11 cellular contexts compared by ENCODE assay signal in genomic region chr14:68401855-68402254, GRCh38.
DNase-seq lines count a peak whose midpoint lies in the region; ATAC-seq lines count a peak whose summit lies in the region.
"Had no signal": no experiment of that assay in that cellular context is flagged by ENCODE, and none has a peak within 500 bp of the region (broad histone marks: within the 10 kb centered on the region; RNA-seq: fewer than 3 reads in every experiment).

No MANE protein-coding gene starts in this region.

- no peak overlapping the region for H3K4me3 Mint-ChIP-seq in activated T-helper 2 cell treated with anti-CD3 and anti-CD28 coated beads, Interferon-gamma antibody, Interleukin-2, Interleukin-4, amounts not matched to agents 10 μg/mL and 5 μg/mL and 100 μg/mL, durations not matched to agents 14 hours and 24 hours and 36 hours (ENCODE audit: low read depth)

- H3K9me3 Mint-ChIP-seq in activated T-helper 2 cell treated with anti-CD3 and anti-CD28 coated beads, Interferon-gamma antibody, Interleukin-2, Interleukin-4, amounts not matched to agents 10 μg/mL and 5 μg/mL and 100 μg/mL, durations not matched to agents 14 hours and 24 hours and 36 hours, result no peaks in the 10 kb centered on the region

- in situ Hi-C loops in ACHN (cut with HindIII; ENCODE audit: low pct_ligation_motif_present, low pct_unique_long_range_greater_than_20kb, low sequenced_read_pairs), result no loop called here

- H3K27me3 Mint-ChIP-seq in activated T-helper 2 cell treated with anti-CD3 and anti-CD28 coated beads, Interferon-gamma antibody, Interleukin-2, Interleukin-4, amounts not matched to agents 10 μg/mL and 5 μg/mL and 100 μg/mL, durations not matched to agents 14 hours and 24 hours and 36 hours (ENCODE audit: low read depth), result no peaks in the 10 kb centered on the region

- no peak overlapping the region for H3K27ac Mint-ChIP-seq in activated T-helper 2 cell treated with anti-CD3 and anti-CD28 coated beads, Interferon-gamma antibody, Interleukin-2, Interleukin-4, amounts not matched to agents 10 μg/mL and 5 μg/mL and 100 μg/mL, durations not matched to agents 14 hours and 24 hours and 36 hours

- peak; percentile 55 for ATAC-seq in GM18858 (IDR thresholded peaks at IDR 0.05; ENCODE audit: unreplicated experiment)
- peak; percentile 59 for ATAC-seq in GM21723 (IDR thresholded peaks at IDR 0.05; ENCODE audit: unreplicated experiment)
- peak; percentile 52 for ATAC-seq in HG03520 (IDR thresholded peaks at IDR 0.05; ENCODE audit: unreplicated experiment)
- ATAC-seq in left lobe of liver, result peak; percentile 26

- H3K36me3 Mint-ChIP-seq in activated T-helper 2 cell treated with anti-CD3 and anti-CD28 coated beads, Interferon-gamma antibody, Interleukin-2, Interleukin-4, amounts not matched to agents 10 μg/mL and 5 μg/mL and 100 μg/mL, durations not matched to agents 14 hours and 24 hours and 36 hours (ENCODE audit: low read depth), result no peaks in the 10 kb centered on the region

- DNase-seq in left lobe of liver (ENCODE audit: low spot score) (no peak), kidney tubule cell (ENCODE audit: low spot score) (no peak), ureter (ENCODE audit: low spot score) (no peak), ACHN (no peak)
- DNase-seq in activated T-helper 2 cell treated with anti-CD3 and anti-CD28 coated beads, Interferon-gamma antibody, Interleukin-2, Interleukin-4, amounts not matched to agents 10 μg/mL and 5 μg/mL and 100 μg/mL, durations not matched to agents 14 hours and 24 hours and 36 hours (ENCODE audit: low spot score), result no peak
- DNase-seq: activated CD4-positive, CD25-positive, alpha-beta regulatory T cell treated with anti-CD3 and anti-CD28 coated beads, Interleukin-2, amount 50 U/mL, for 72 hours; kidney glomerular epithelial cell; NCI-H187 had no signal

- intact Hi-C loops in activated T-helper 2 cell treated with anti-CD3 and anti-CD28 coated beads, Interferon-gamma antibody, Interleukin-2, Interleukin-4, amounts not matched to agents 10 μg/mL and 5 μg/mL and 100 μg/mL, durations not matched to agents 14 hours and 24 hours and 36 hours (cut with micrococcal nuclease), result loop anchor here (10.0 kb wide), 3 partner anchors 83 to 383 kb away; no protein-coding TSS in a partner anchor

- peaks cover 14% of the 10 kb centered on the region for H3K4me1 Mint-ChIP-seq in activated T-helper 2 cell treated with anti-CD3 and anti-CD28 coated beads, Interferon-gamma antibody, Interleukin-2, Interleukin-4, amounts not matched to agents 10 μg/mL and 5 μg/mL and 100 μg/mL, durations not matched to agents 14 hours and 24 hours and 36 hours (ENCODE audit: low read depth)
